In the genomic region with DNA sequence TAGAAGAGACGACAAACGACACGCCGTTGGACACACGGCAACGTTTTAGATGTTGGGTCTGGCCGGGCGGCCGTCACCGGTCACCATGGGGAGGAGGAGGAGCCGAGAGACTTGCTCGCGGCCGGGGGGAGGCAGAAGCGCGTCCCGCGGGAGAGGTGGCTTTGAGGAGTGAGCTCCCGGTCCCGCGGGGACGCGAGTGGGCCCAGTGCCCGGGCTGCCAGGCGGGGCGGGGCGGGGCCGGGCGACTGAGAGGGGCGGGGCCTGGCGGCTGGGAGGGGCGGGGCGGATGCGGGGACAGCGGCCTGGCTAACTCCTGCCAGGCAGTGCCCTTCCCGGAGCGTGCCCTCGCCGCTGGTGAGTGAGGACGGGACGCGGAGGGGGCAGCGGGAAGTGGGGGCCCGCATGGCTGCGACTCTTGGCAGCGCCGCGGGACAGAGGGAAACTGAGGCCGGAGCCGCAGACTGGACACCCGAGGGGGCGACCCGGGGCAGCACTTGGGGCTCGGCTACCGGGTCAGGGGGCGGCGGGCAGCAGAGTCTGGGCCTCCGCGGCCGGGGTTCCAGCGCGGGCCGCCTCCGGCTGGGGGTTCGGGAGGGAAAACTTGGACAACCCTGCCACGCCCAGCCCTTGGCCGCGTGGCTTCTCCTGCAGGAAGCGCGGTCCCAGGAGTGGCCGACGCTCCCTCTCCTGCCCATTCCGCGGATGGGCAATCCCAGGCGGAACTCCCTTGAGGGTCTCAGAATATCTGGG, we compare ENCODE assay signal across 8 cellular contexts. TPM values are rescaled to one million over a fixed set of nuclear protein-coding genes. Genes with fewer than 3 reads are reported as not detected.
DNase-seq lines count a peak whose midpoint lies in the region; ATAC-seq and TF ChIP-seq lines count a peak whose summit lies in the region.

TSS of gene TSPO (plus strand) at position 309 of the 750 bp plus-strand sequence. CDS start 7,680 bp downstream, outside the sequence.

- no peak within 1 kb of the TSS for H3K27ac ChIP-seq in endodermal cell (ENCODE audit: low read depth, low read length)
- H3K27ac ChIP-seq in mesenchymal stem cell (ENCODE audit: low read length, poor library complexity, severe bottlenecking): peak within 1 kb of the TSS; percentile 85

- WGBS in endodermal cell (ENCODE audit: insufficient coverage in 1 of 2, insufficient read length in 1 of 2), 2 experiments: 26 to 39% methylated on average over 42 to 75 of the region's 75 CpGs
- 9% methylated on average over 59 of the region's 75 CpGs for WGBS in mesenchymal stem cell

- H3K14ac ChIP-seq in mesenchymal stem cell (ENCODE audit: low read length in 2 of 2): peak within 1 kb of the TSS in 1 of 2 experiments; percentile 93

- no peaks in the 10 kb centered on the region for H3K9me3 Mint-ChIP-seq in activated CD8-positive, alpha-beta memory T cell treated with anti-CD3 and anti-CD28 coated beads, Interleukin-2, amount 10 ng/mL, durations not matched to agents 7 days and 5 days (ENCODE audit: low read depth)
- no peaks in the 10 kb centered on the region for H3K9me3 Mint-ChIP-seq in endodermal cell

- peak within 1 kb of the TSS; percentile 94 to 99 for H3K18ac ChIP-seq in mesenchymal stem cell (ENCODE audit: low read depth in 1 of 2, low read length in 2 of 2)

- peak within 1 kb of the TSS; percentile 88 for H3K27ac Mint-ChIP-seq in activated CD8-positive, alpha-beta memory T cell treated with anti-CD3 and anti-CD28 coated beads, Interleukin-2, amount 10 ng/mL, durations not matched to agents 7 days and 5 days
- H3K27ac Mint-ChIP-seq in endodermal cell: no peak within 1 kb of the TSS

- H2AK5ac ChIP-seq in mesenchymal stem cell (ENCODE audit: low read length, severe bottlenecking): peak within 1 kb of the TSS; percentile 54

- H3K27me3 Mint-ChIP-seq in activated CD8-positive, alpha-beta memory T cell treated with anti-CD3 and anti-CD28 coated beads, Interleukin-2, amount 10 ng/mL, durations not matched to agents 7 days and 5 days: no peaks in the 10 kb centered on the region
- peaks cover 16% of the 10 kb centered on the region for H3K27me3 Mint-ChIP-seq in endodermal cell (ENCODE audit: insufficient read depth)

- peak within 1 kb of the TSS; percentile 74 for H2AFZ ChIP-seq in mesenchymal stem cell (ENCODE audit: low read depth, low read length)

- CTCF ChIA-PET in activated CD8-positive, alpha-beta memory T cell treated with anti-CD3 and anti-CD28 coated beads, Interleukin-2, amount 10 ng/mL, durations not matched to agents 7 days and 5 days (lab: Charles Lee): no interaction called here

- H3K4me3 ChIP-seq in endodermal cell (ENCODE audit: low read length) (peak within 1 kb of the TSS; percentile 65), mesenchymal stem cell (ENCODE audit: insufficient read depth in 1 of 2, low read depth in 1 of 2, low read length in 2 of 2) (peak within 1 kb of the TSS; percentile 88 to 94)

- peaks cover 11% of the 10 kb centered on the region for H3K79me1 ChIP-seq in mesenchymal stem cell (replicated peaks; ENCODE audit: low read length, poor library complexity, severe bottlenecking)

- H3K4me1 Mint-ChIP-seq in activated CD8-positive, alpha-beta memory T cell treated with anti-CD3 and anti-CD28 coated beads, Interleukin-2, amount 10 ng/mL, durations not matched to agents 7 days and 5 days: peaks cover 34% of the 10 kb centered on the region
- H3K4me1 Mint-ChIP-seq in endodermal cell: peaks cover 2% of the 10 kb centered on the region

- H3K4me1 ChIP-seq in endodermal cell (ENCODE audit: control insufficient read depth, insufficient read depth, low read length) (peaks cover 4% of the 10 kb centered on the region), mesenchymal stem cell (ENCODE audit: control insufficient read depth, insufficient read depth, low read depth, low read length) (peaks cover 39% of the 10 kb centered on the region)

- H3K36me3 Mint-ChIP-seq in activated CD8-positive, alpha-beta memory T cell treated with anti-CD3 and anti-CD28 coated beads, Interleukin-2, amount 10 ng/mL, durations not matched to agents 7 days and 5 days: no peaks in the 10 kb centered on the region
- H3K36me3 Mint-ChIP-seq in endodermal cell (ENCODE audit: low read depth): no peaks in the 10 kb centered on the region

- H3K4me2 ChIP-seq in mesenchymal stem cell (ENCODE audit: low read length, poor library complexity, severe bottlenecking): peak within 1 kb of the TSS; percentile 74

- ATAC-seq in activated CD8-positive, alpha-beta memory T cell treated with anti-CD3 and anti-CD28 coated beads, Interleukin-2, amount 10 ng/mL, durations not matched to agents 7 days and 5 days: peak; percentile 77
- ATAC-seq in HG02885 (IDR thresholded peaks at IDR 0.05; ENCODE audit: poor library complexity, unreplicated experiment): no peak
- ATAC-seq in HG03175 (IDR thresholded peaks at IDR 0.05; ENCODE audit: unreplicated experiment): no peak

- peak within 1 kb of the TSS; percentile 78 for H2BK15ac ChIP-seq in mesenchymal stem cell (ENCODE audit: low read depth, poor library complexity, severe bottlenecking)

- H4K8ac ChIP-seq in mesenchymal stem cell (ENCODE audit: low read length): peak within 1 kb of the TSS; percentile 93

- peak; percentile 20 for TF ChIP-seq POLR2A in GM10847 (IDR thresholded peaks at IDR 0.05; ENCODE audit: extremely low read depth, insufficient read length)

- no peaks in the 10 kb centered on the region for H3K27me3 ChIP-seq in endodermal cell (ENCODE audit: control insufficient read depth, insufficient read depth, low read length, poor library complexity, severe bottlenecking)
- H3K27me3 ChIP-seq in mesenchymal stem cell (ENCODE audit: control insufficient read depth in 1 of 2, insufficient read depth in 1 of 2, low read length in 2 of 2): no peaks in the 10 kb centered on the region

- peak; percentile 49 for DNase-seq in NCI-H2196 (lab: John Stamatoyannopoulos, UW; ENCODE audit: unreplicated experiment)
- peak; percentile 68 for DNase-seq in activated CD8-positive, alpha-beta memory T cell treated with anti-CD3 and anti-CD28 coated beads, Interleukin-2, amount 10 ng/mL, durations not matched to agents 7 days and 5 days
- DNase-seq in endodermal cell: peak; percentile 86
- DNase-seq in mesenchymal stem cell: peak; percentile 52
- peak in 2 of 3 donors; percentile 25 to 65 for DNase-seq in stimulated activated CD4-positive, alpha-beta T cell treated with anti-CD3 and anti-CD28 coated beads, TNF-alpha, amount 100 ng/mL, for 48 hours (ENCODE audit: low read depth in 3 of 3)

- H3K9ac ChIP-seq in endodermal cell (ENCODE audit: extremely low read depth, low read length, poor library complexity, severe bottlenecking): no peak within 1 kb of the TSS
- H3K9ac ChIP-seq in mesenchymal stem cell (ENCODE audit: low read length): peak within 1 kb of the TSS; percentile 91

- H4K91ac ChIP-seq in mesenchymal stem cell (ENCODE audit: low read length): peak within 1 kb of the TSS; percentile 97

- H3K4me3 Mint-ChIP-seq in activated CD8-positive, alpha-beta memory T cell treated with anti-CD3 and anti-CD28 coated beads, Interleukin-2, amount 10 ng/mL, durations not matched to agents 7 days and 5 days: peak within 1 kb of the TSS; percentile 83
- peak within 1 kb of the TSS; percentile 60 for H3K4me3 Mint-ChIP-seq in endodermal cell

- no peak within 1 kb of the TSS for H2BK5ac ChIP-seq in mesenchymal stem cell (ENCODE audit: low read depth, low read length, poor library complexity, severe bottlenecking)

- TF ChIP-seq CTCF in endodermal cell (conservative IDR thresholded peaks at IDR 0.05): no peak

- H3K4ac ChIP-seq in mesenchymal stem cell (ENCODE audit: low read depth in 1 of 2, low read length in 2 of 2): peak within 1 kb of the TSS; percentile 95 to 97

- H2BK120ac ChIP-seq in mesenchymal stem cell (ENCODE audit: low read depth, low read length): peak within 1 kb of the TSS; percentile 89

- no peaks in the 10 kb centered on the region for H3K9me3 ChIP-seq in endodermal cell (ENCODE audit: control insufficient read depth, low read length)
- H3K9me3 ChIP-seq in mesenchymal stem cell (ENCODE audit: control insufficient read depth, low read length): no peaks in the 10 kb centered on the region

- H3K36me3 ChIP-seq in endodermal cell (ENCODE audit: control insufficient read depth, insufficient read depth, low read length) (no peaks in the 10 kb centered on the region), mesenchymal stem cell (ENCODE audit: control insufficient read depth in 1 of 2, insufficient read depth in 2 of 2, low read depth in 1 of 2, low read length in 2 of 2) (peaks cover 10 to 20% of the 10 kb centered on the region in 2 experiments)

- peak within 1 kb of the TSS; percentile 11 to 76 for H2BK12ac ChIP-seq in mesenchymal stem cell (ENCODE audit: low read length in 2 of 2)

- H3K23ac ChIP-seq in mesenchymal stem cell (ENCODE audit: low read length in 2 of 2): peak within 1 kb of the TSS in 1 of 2 experiments; percentile 67

RNA-seq across cellular contexts. Expression of gene TSPO, which starts in this region (rescaled TPM):
- 100 to 1,000 TPM; 118 to 131 TPM for total RNA-seq in activated CD8-positive, alpha-beta memory T cell treated with anti-CD3 and anti-CD28 coated beads, Interleukin-2, amount 10 ng/mL, durations not matched to agents 7 days and 5 days
- 10 to 100 TPM in 1 of 2 donors, 1 to 10 TPM in 1; 9.6 to 12.3 TPM for total RNA-seq in endodermal cell
- polyA plus RNA-seq in endodermal cell (2013, experiment 1 of 2): 25.2 TPM
- polyA plus RNA-seq in endodermal cell (2013, experiment 2 of 2): 20.9 TPM
- polyA plus RNA-seq in mesenchymal stem cell (2013, experiment 1 of 2): 245 TPM
- 258 TPM for polyA plus RNA-seq in mesenchymal stem cell (2013, experiment 2 of 2)

Comparison
In these comparisons a context has a peak if more than half of its experiments do, and no peak if none do; other contexts are left out.
1. RNA of gene TSPO (total RNA-seq): 118 to 131 TPM in activated CD8-positive, alpha-beta memory T cell treated with anti-CD3 and anti-CD28 coated beads, Interleukin-2, amount 10 ng/mL, durations not matched to agents 7 days and 5 days; 9.6 to 12.3 TPM in endodermal cell; every median in the first group is over 4 times any median in the second.
2. Peak in every context shown above with its lines, with median percentiles within 50 percentile points of each other: DNase-seq.